10 cellular contexts compared by ENCODE assay signal in the genomic region with DNA sequence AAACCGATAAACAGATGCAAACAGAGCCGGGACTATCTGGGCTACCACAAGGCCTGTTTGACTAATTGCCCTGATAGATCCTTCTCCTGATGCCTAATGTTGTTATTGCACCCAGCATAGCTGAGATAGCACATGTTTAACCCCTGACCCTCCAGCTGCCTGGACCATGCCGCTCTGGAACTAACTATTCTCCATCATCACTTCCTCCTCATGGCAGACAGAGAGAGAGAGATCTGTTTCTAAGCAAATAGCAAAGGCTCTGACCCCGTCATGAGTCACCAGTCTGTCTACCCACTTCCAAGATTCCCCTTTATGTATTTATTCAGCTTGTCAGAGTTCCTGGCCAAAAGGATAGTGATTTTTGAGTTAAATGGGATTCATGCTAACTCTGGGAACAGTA. TPM values are rescaled to one million over a fixed set of nuclear protein-coding genes. Genes with fewer than 3 reads are reported as not detected.
DNase-seq lines count a peak whose midpoint lies in the region; ATAC-seq and TF ChIP-seq lines count a peak whose summit lies in the region.
"Had no signal": no experiment of that assay in that cellular context is flagged by ENCODE, and none has a peak within 500 bp of the region (broad histone marks: within the 10 kb centered on the region; RNA-seq: fewer than 3 reads in every experiment).

No MANE protein-coding gene starts in this region.

- H3K36me3 ChIP-seq in BJ (ENCODE audit: control insufficient read depth, insufficient read depth, low read length): no peaks in the 10 kb centered on the region

- no peak for TF ChIP-seq CTCF in BJ (IDR thresholded peaks at IDR 0.05; ENCODE audit: insufficient read depth, low read depth, low read length)
- no peak for TF ChIP-seq CTCF in LNCaP clone FGC (IDR thresholded peaks at IDR 0.05; ENCODE audit: control insufficient read depth, extremely low read depth, insufficient read depth)
- TF ChIP-seq CTCF in chondrocyte (IDR thresholded peaks at IDR 0.05): no peak
- no peak for TF ChIP-seq CTCF in dorsolateral prefrontal cortex (IDR thresholded peaks at IDR 0.05 in 54 of 56, conservative IDR thresholded peaks at IDR 0.05 in 2 of 56; ENCODE audit: low read depth in 1 of 56, partially characterized antibody in 56 of 56)

- DNase-seq in BJ (ENCODE audit: low read depth) (peak; percentile 60), LNCaP clone FGC (ENCODE audit: low read depth) (peak; percentile 86), chondrocyte (ENCODE audit: low spot score) (no peak), lung microvascular endothelial cell (ENCODE audit: low read depth in 2 of 2) (peak; percentile 99 to 100), NCI-H2227 (lab: John Stamatoyannopoulos, UW; ENCODE audit: unreplicated experiment) (no peak), dorsolateral prefrontal cortex (no peak), cortex of kidney (lab: John Stamatoyannopoulos, UW) (no peak)
- DNase-seq: NCI-H2227 treated with DMSO at 0.1 percent for 48 hours had no signal

- no peak overlapping the region for H3K4me3 ChIP-seq in BJ (ENCODE audit: low read depth, low read length)
- no peak overlapping the region for H3K4me3 ChIP-seq in LNCaP clone FGC (ENCODE audit: low read depth, low read length)
- no peak overlapping the region for H3K4me3 ChIP-seq in dorsolateral prefrontal cortex

- intact Hi-C loops in dorsolateral prefrontal cortex (cut with DNase I): no loop called here

- no peaks in the 10 kb centered on the region for H3K36me3 Mint-ChIP-seq in chondrocyte (ENCODE audit: low read depth)

- ATAC-seq in HG03135 (IDR thresholded peaks at IDR 0.05; ENCODE audit: unreplicated experiment): no peak

- peak overlapping the region; percentile 96 for H3K27ac Mint-ChIP-seq in chondrocyte (ENCODE audit: unreplicated experiment)

- H3K27ac ChIP-seq in dorsolateral prefrontal cortex: no peak overlapping the region

- peak overlapping the region; percentile 21 for H3K4me3 Mint-ChIP-seq in chondrocyte (ENCODE audit: unreplicated experiment)

- H3K27me3 Mint-ChIP-seq in chondrocyte (ENCODE audit: low read depth): no peaks in the 10 kb centered on the region

- POLR2A ChIA-PET in BJ (lab: Charles Lee): no interaction called here

- H3K27me3 ChIP-seq in BJ (ENCODE audit: control insufficient read depth, insufficient read depth, low read length) (no peaks in the 10 kb centered on the region), dorsolateral prefrontal cortex (no peaks in the 10 kb centered on the region)

- CTCF ChIA-PET in BJ (lab: Yijun Ruan, JAX): no interaction called here

- H3K9me3 Mint-ChIP-seq in chondrocyte (ENCODE audit: low read depth): peaks cover 2% of the 10 kb centered on the region

- peaks cover 51% of the 10 kb centered on the region for H3K4me1 Mint-ChIP-seq in chondrocyte (ENCODE audit: low read depth)

RNA-seq across cellular contexts. Expression of gene FLRT2, which starts 58.2 kb away (rescaled TPM):
- 16.7 and 22.4 TPM in 2 replicates for polyA plus RNA-seq in BJ (2011; rRNA removed)
- 38.0 and 42.3 TPM in 2 replicates for polyA minus RNA-seq in BJ (2011; rRNA and poly(A)+ RNA removed)
- 170 to 241 TPM (median 227 TPM) in 3 replicates for total RNA-seq in chondrocyte
- total RNA-seq in lung microvascular endothelial cell: 86.5 and 139 TPM in 2 replicates
- 100 to 1,000 TPM in 98 of 120 experiments, 10 to 100 TPM in 22; 29.4 to 209 (median 120) TPM for total RNA-seq in dorsolateral prefrontal cortex
- total RNA-seq: activated CD8-positive, alpha-beta memory T cell treated with anti-CD3 and anti-CD28 coated beads for 36 hours had no signal

Comparison
In these comparisons a context has a peak if more than half of its experiments do, and no peak if none do; other contexts are left out.
1. DNase-seq: peak in BJ (single experiment), LNCaP clone FGC (single experiment) and lung microvascular endothelial cell (2 of 2); none in chondrocyte (single experiment), NCI-H2227 (single experiment), dorsolateral prefrontal cortex (0 of 10) and cortex of kidney (single experiment).